ENCODE assay signal across 8 cellular contexts in the genomic region with DNA sequence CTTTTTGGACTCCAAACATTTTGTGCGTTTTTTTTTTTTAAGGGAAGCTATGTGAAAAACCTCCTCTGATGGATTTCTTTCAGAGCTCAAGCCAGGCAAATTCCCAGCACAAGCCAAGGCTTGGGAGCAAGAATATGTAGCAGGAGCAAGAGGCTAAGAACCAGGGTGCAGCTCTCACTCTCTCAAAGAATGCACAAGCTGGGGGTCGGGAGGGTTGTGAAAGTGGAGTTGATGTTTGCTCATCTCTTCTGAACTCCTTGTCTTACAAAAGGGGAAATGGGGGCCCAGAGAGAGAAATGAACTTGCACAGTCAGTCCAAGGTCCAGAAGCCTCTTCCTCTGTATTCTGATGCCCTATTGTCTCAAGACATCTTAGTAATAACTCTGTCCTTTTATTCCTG. TPM values are rescaled to one million over a fixed set of nuclear protein-coding genes. Genes with fewer than 3 reads are reported as not detected.
A peak's percentile ranks its signal among the peaks of the same experiment; 100 is the strongest.
DNase-seq lines count a peak whose midpoint lies in the region; ATAC-seq and TF ChIP-seq lines count a peak whose summit lies in the region.

No MANE protein-coding gene starts in this region.

- WGBS in endodermal cell (ENCODE audit: insufficient coverage in 1 of 2, insufficient read length in 1 of 2), 2 experiments = 80 to 100% methylated on average over 1 to 2 of the region's 2 CpGs

- no peaks in the 10 kb centered on the region for H3K27me3 Mint-ChIP-seq in activated CD4-positive, alpha-beta T cell treated with anti-CD3 and anti-CD28 coated beads for 36 hours
- peaks cover 13% of the 10 kb centered on the region for H3K27me3 Mint-ChIP-seq in endodermal cell (ENCODE audit: insufficient read depth)

- POLR2A ChIA-PET in activated CD4-positive, alpha-beta T cell treated with anti-CD3 and anti-CD28 coated beads for 36 hours (lab: Charles Lee) = interaction anchor here (0.6 to 2.3 kb wide), 4 partner anchors 8 to 162 kb away, joined by 3 to 10 read pairs (median 4); no protein-coding TSS in a partner anchor

- H3K4me1 ChIP-seq in endodermal cell (ENCODE audit: control insufficient read depth, insufficient read depth, low read length) = peaks cover 5% of the 10 kb centered on the region

- no peak for ATAC-seq in activated CD4-positive, alpha-beta T cell treated with anti-CD3 and anti-CD28 coated beads for 36 hours
- ATAC-seq in HG03565 (IDR thresholded peaks at IDR 0.05; ENCODE audit: unreplicated experiment) = no peak

- peaks cover 1% of the 10 kb centered on the region for H3K9me3 Mint-ChIP-seq in activated CD4-positive, alpha-beta T cell treated with anti-CD3 and anti-CD28 coated beads for 36 hours (ENCODE audit: low read depth)
- no peaks in the 10 kb centered on the region for H3K9me3 Mint-ChIP-seq in endodermal cell

- DNase-seq in activated CD4-positive, alpha-beta T cell treated with anti-CD3 and anti-CD28 coated beads for 36 hours = no peak
- no peak for DNase-seq in activated CD4-positive, alpha-beta T cell treated with anti-CD3 and anti-CD28 coated beads for 1 hour
- DNase-seq in RPMI8226 = peak; percentile 40
- DNase-seq in endodermal cell = peak; percentile 32
- no peak for DNase-seq in substantia nigra (lab: John Stamatoyannopoulos, UW)
- DNase-seq in NCI-H1048 (lab: John Stamatoyannopoulos, UW) = no peak
- no peak for DNase-seq in HuH-7 (ENCODE audit: low spot score)

- peaks cover 79% of the 10 kb centered on the region for H3K4me1 Mint-ChIP-seq in activated CD4-positive, alpha-beta T cell treated with anti-CD3 and anti-CD28 coated beads for 36 hours
- peaks cover 25% of the 10 kb centered on the region for H3K4me1 Mint-ChIP-seq in endodermal cell

- peak overlapping the region; percentile 97 for H3K27ac Mint-ChIP-seq in activated CD4-positive, alpha-beta T cell treated with anti-CD3 and anti-CD28 coated beads for 36 hours
- no peak overlapping the region for H3K27ac Mint-ChIP-seq in endodermal cell

- no peak overlapping the region for H3K9ac ChIP-seq in endodermal cell (ENCODE audit: extremely low read depth, low read length, poor library complexity, severe bottlenecking)

- no peaks in the 10 kb centered on the region for H3K9me3 ChIP-seq in endodermal cell (ENCODE audit: control insufficient read depth, low read length)

- H3K27me3 ChIP-seq in endodermal cell (ENCODE audit: control insufficient read depth, insufficient read depth, low read length, poor library complexity, severe bottlenecking) = peaks cover 4% of the 10 kb centered on the region

- H3K27ac ChIP-seq in endodermal cell (ENCODE audit: low read depth, low read length) (no peak overlapping the region), substantia nigra (ENCODE audit: low read depth, low read length, poor library complexity, severe bottlenecking) (peak overlapping the region; percentile 81)

- no peak overlapping the region for H3K4me3 Mint-ChIP-seq in activated CD4-positive, alpha-beta T cell treated with anti-CD3 and anti-CD28 coated beads for 36 hours
- H3K4me3 Mint-ChIP-seq in endodermal cell = no peak overlapping the region

- peaks cover 3% of the 10 kb centered on the region for H3K36me3 Mint-ChIP-seq in activated CD4-positive, alpha-beta T cell treated with anti-CD3 and anti-CD28 coated beads for 36 hours (ENCODE audit: low read depth)
- no peaks in the 10 kb centered on the region for H3K36me3 Mint-ChIP-seq in endodermal cell (ENCODE audit: low read depth)

- intact Hi-C loops in activated CD4-positive, alpha-beta T cell treated with anti-CD3 and anti-CD28 coated beads for 36 hours (cut with DNase I, micrococcal nuclease) = loop anchor here in 1 of 2 experiments (10.0 kb wide), 1 partner anchor 349 kb away; the partner anchor contains the start of gene CDK5RAP2

- CTCF ChIA-PET in activated CD4-positive, alpha-beta T cell treated with anti-CD3 and anti-CD28 coated beads for 36 hours (lab: Charles Lee) = interaction anchor here (0.6 to 1.4 kb wide), 8 partner anchors 9 to 178 kb away, joined by 3 to 6 read pairs (median 4); no protein-coding TSS in a partner anchor

- no peak for TF ChIP-seq CTCF in endodermal cell (conservative IDR thresholded peaks at IDR 0.05)

- H3K36me3 ChIP-seq in endodermal cell (ENCODE audit: control insufficient read depth, insufficient read depth, low read length) = no peaks in the 10 kb centered on the region

- H3K4me3 ChIP-seq in endodermal cell (ENCODE audit: low read length) = no peak overlapping the region

RNA-seq across cellular contexts. Expression of gene TRAF1, which starts 7.7 kb away (rescaled TPM):
- total RNA-seq in activated CD4-positive, alpha-beta T cell treated with anti-CD3 and anti-CD28 coated beads for 36 hours = 100 to 1,000 TPM; 103 to 113 TPM
- 1 to 10 TPM; 3.6 to 8.2 TPM for total RNA-seq in endodermal cell
- 3.1 TPM for polyA plus RNA-seq in endodermal cell (2013, experiment 1 of 2)
- 2.6 TPM for polyA plus RNA-seq in endodermal cell (2013, experiment 2 of 2)

RNA-seq across cellular contexts. Expression of gene PHF19, which starts 57.3 kb away (rescaled TPM):
- 100 to 1,000 TPM; 168 to 169 TPM for total RNA-seq in activated CD4-positive, alpha-beta T cell treated with anti-CD3 and anti-CD28 coated beads for 36 hours
- 10 to 100 TPM; 17.9 to 21.9 TPM for total RNA-seq in endodermal cell
- 30.5 TPM for polyA plus RNA-seq in endodermal cell (2013, experiment 1 of 2)
- 27.9 TPM for polyA plus RNA-seq in endodermal cell (2013, experiment 2 of 2)

Comparison
In these comparisons a context has a peak if more than half of its experiments do, and no peak if none do; other contexts are left out.
1. DNase-seq: peak in RPMI8226 (single experiment) and endodermal cell (single experiment); none in activated CD4-positive, alpha-beta T cell treated with anti-CD3 and anti-CD28 coated beads for 36 hours (single experiment), activated CD4-positive, alpha-beta T cell treated with anti-CD3 and anti-CD28 coated beads for 1 hour (single experiment), substantia nigra (0 of 49), NCI-H1048 (single experiment) and HuH-7 (single experiment).
2. RNA of gene TRAF1, which starts 7.7 kb away (total RNA-seq): 103 to 113 TPM in activated CD4-positive, alpha-beta T cell treated with anti-CD3 and anti-CD28 coated beads for 36 hours; 3.6 to 8.2 TPM in endodermal cell; every median in the first group is over 10 times any median in the second.
3. RNA of gene PHF19, which starts 57.3 kb away (total RNA-seq): 168 to 169 TPM in activated CD4-positive, alpha-beta T cell treated with anti-CD3 and anti-CD28 coated beads for 36 hours; 17.9 to 21.9 TPM in endodermal cell; every median in the first group is over 4 times any median in the second.